Comparison of ENCODE assay signal across 13 cellular contexts in genomic region chr12:51020448-51021182, GRCh38. TPM values are rescaled to one million over a fixed set of nuclear protein-coding genes. Genes with fewer than 3 reads are reported as not detected.
DNase-seq lines count a peak whose midpoint lies in the region; ATAC-seq lines count a peak whose summit lies in the region.
"Had no signal": no experiment of that assay in that cellular context is flagged by ENCODE, and none has a peak within 500 bp of the region (broad histone marks: within the 10 kb centered on the region; RNA-seq: fewer than 3 reads in every experiment).

No MANE protein-coding gene starts in this region.

- peak overlapping the region; percentile 63 for H3K27ac Mint-ChIP-seq in activated T-cell treated with anti-CD3 and anti-CD28 coated beads, Interleukin-2, amount 50 U/mL, for 24 hours

- no peak for DNase-seq in activated T-cell treated with anti-CD3 and anti-CD28 coated beads, Interleukin-2, amount 50 U/mL, for 24 hours
- DNase-seq in activated T-cell treated with anti-CD3 and anti-CD28 coated beads for 4 hours = no peak
- DNase-seq in RPMI7951 (ENCODE audit: low read depth) = peak; percentile 13
- peak; percentile 90 for DNase-seq in globus pallidus (ENCODE audit: low spot score)
- no peak for DNase-seq in activated CD8-positive, alpha-beta memory T cell treated with anti-CD3 and anti-CD28 coated beads, Interleukin-2, amount 50 U/mL, for 4 hours
- DNase-seq: heart left ventricle, left ventricle myocardium inferior, NCI-H446, uterus had no signal

- peaks cover 62% of the 10 kb centered on the region for H3K4me1 Mint-ChIP-seq in activated T-cell treated with anti-CD3 and anti-CD28 coated beads, Interleukin-2, amount 50 U/mL, for 24 hours (ENCODE audit: low read depth)

- no peaks in the 10 kb centered on the region for H3K9me3 Mint-ChIP-seq in activated T-cell treated with anti-CD3 and anti-CD28 coated beads, Interleukin-2, amount 50 U/mL, for 24 hours

- no peak overlapping the region for H3K4me3 Mint-ChIP-seq in activated T-cell treated with anti-CD3 and anti-CD28 coated beads, Interleukin-2, amount 50 U/mL, for 24 hours

- no peaks in the 10 kb centered on the region for H3K27me3 Mint-ChIP-seq in activated T-cell treated with anti-CD3 and anti-CD28 coated beads, Interleukin-2, amount 50 U/mL, for 24 hours

- no peak for ATAC-seq in HG02610 (IDR thresholded peaks at IDR 0.05; ENCODE audit: unreplicated experiment)
- ATAC-seq in HG02759 (IDR thresholded peaks at IDR 0.05; ENCODE audit: unreplicated experiment) = no peak
- ATAC-seq: heart left ventricle had no signal

- peaks cover 49% of the 10 kb centered on the region for H3K36me3 Mint-ChIP-seq in activated T-cell treated with anti-CD3 and anti-CD28 coated beads, Interleukin-2, amount 50 U/mL, for 24 hours (ENCODE audit: low read depth)

- peak overlapping the region; percentile 97 for H3K27ac ChIP-seq in temporal lobe (ENCODE audit: low read depth, low read length)
- H3K27ac ChIP-seq: KMS-11, left ventricle myocardium inferior, uterus had no signal

RNA-seq across cellular contexts. Expression of gene SLC11A2, which starts 5.6 kb away (rescaled TPM):
- 19.2 and 28.8 TPM in 2 replicates for total RNA-seq in RPMI7951 (2014; rRNA removed; shearing (Covaris generic))
- 70.1 TPM for total RNA-seq in temporal lobe

RNA-seq across cellular contexts. Expression of gene LETMD1, which starts 27.5 kb away (rescaled TPM):
- 26.0 and 28.3 TPM in 2 replicates for total RNA-seq in RPMI7951 (2014; rRNA removed; shearing (Covaris generic))
- 45.0 TPM for total RNA-seq in temporal lobe

Comparison
In these comparisons a context has a peak if more than half of its experiments do, and no peak if none do; other contexts are left out.
1. DNase-seq: peak in RPMI7951 (single experiment) and globus pallidus (single experiment); none in activated T-cell treated with anti-CD3 and anti-CD28 coated beads, Interleukin-2, amount 50 U/mL, for 24 hours (single experiment), activated T-cell treated with anti-CD3 and anti-CD28 coated beads for 4 hours (single experiment) and activated CD8-positive, alpha-beta memory T cell treated with anti-CD3 and anti-CD28 coated beads, Interleukin-2, amount 50 U/mL, for 4 hours (single experiment).